In the genomic region with DNA sequence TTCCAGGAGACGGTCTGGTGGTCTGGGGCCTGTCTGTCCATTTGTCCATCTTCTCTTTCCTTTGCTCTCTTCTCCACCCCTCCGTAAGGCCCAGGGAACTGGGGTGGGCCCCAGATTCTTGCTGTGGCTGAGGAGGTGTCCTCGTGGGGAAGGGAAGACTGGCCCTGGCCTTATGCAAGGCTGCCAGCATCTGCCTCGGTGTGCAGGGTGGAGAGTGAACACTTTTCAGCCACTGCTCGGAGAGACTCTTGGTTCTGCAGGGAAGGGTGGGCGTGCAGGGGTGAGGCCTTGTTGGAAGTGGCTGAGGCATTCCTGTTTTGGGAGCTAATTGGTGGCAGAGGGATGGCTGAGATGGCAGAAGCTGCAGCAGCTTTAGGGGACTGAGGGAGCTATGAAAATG, we compare ENCODE assay signal across 23 cellular contexts. TPM values are rescaled to one million over a fixed set of nuclear protein-coding genes. Genes with fewer than 3 reads are reported as not detected.
DNase-seq lines count a peak whose midpoint lies in the region; FAIRE-seq and TF ChIP-seq lines count a peak whose summit lies in the region.
"Had no signal": no experiment of that assay in that cellular context is flagged by ENCODE, and none has a peak within 500 bp of the region (broad histone marks: within the 10 kb centered on the region; RNA-seq: fewer than 3 reads in every experiment).

No MANE protein-coding gene starts in this region.

- H2BK15ac ChIP-seq in mesenchymal stem cell (ENCODE audit: low read depth, poor library complexity, severe bottlenecking), result peak overlapping the region; percentile 50

- no peaks in the 10 kb centered on the region for H3F3A ChIP-seq in smooth muscle cell (ENCODE audit: low read depth)

- H3K4me2 ChIP-seq in astrocyte (ENCODE audit: low read length), result peak overlapping the region; percentile 42
- peak overlapping the region; percentile 7 for H3K4me2 ChIP-seq in mesenchymal stem cell (ENCODE audit: low read length, poor library complexity, severe bottlenecking)
- peak overlapping the region; percentile 37 for H3K4me2 ChIP-seq in smooth muscle cell

- H3K79me1 ChIP-seq in mesenchymal stem cell (replicated peaks; ENCODE audit: low read length, poor library complexity, severe bottlenecking), result no peaks in the 10 kb centered on the region

- H4K8ac ChIP-seq in mesenchymal stem cell (ENCODE audit: low read length), result no peak overlapping the region

- H3K9me3 Mint-ChIP-seq in astrocyte (ENCODE audit: unreplicated experiment), result peaks cover 7% of the 10 kb centered on the region
- no peaks in the 10 kb centered on the region for H3K9me3 Mint-ChIP-seq in activated T-cell treated with anti-CD3 and anti-CD28 coated beads, Interleukin-2, amount 50 U/mL, for 24 hours
- H3K9me3 Mint-ChIP-seq: CD8-positive, alpha-beta memory T cell had no signal

- no peak overlapping the region for H2BK12ac ChIP-seq in mesenchymal stem cell (ENCODE audit: low read length in 2 of 2)

- H3K79me2 ChIP-seq in astrocyte (ENCODE audit: insufficient read depth, low read length) (no peaks in the 10 kb centered on the region), smooth muscle cell (ENCODE audit: low read depth) (no peaks in the 10 kb centered on the region)

- peak overlapping the region; percentile 76 for H3K27ac Mint-ChIP-seq in astrocyte (ENCODE audit: unreplicated experiment)
- H3K27ac Mint-ChIP-seq in activated T-cell treated with anti-CD3 and anti-CD28 coated beads, Interleukin-2, amount 50 U/mL, for 24 hours, result no peak overlapping the region
- H3K27ac Mint-ChIP-seq: CD8-positive, alpha-beta memory T cell had no signal

- no peaks in the 10 kb centered on the region for H3K9me3 ChIP-seq in HEK293 (ENCODE audit: control insufficient read depth, insufficient read depth, low read depth, low read length)
- no peaks in the 10 kb centered on the region for H3K9me3 ChIP-seq in astrocyte (ENCODE audit: insufficient read depth, low read depth, low read length)
- H3K9me3 ChIP-seq in mesenchymal stem cell (ENCODE audit: control insufficient read depth, low read length), result no peaks in the 10 kb centered on the region
- H3K9me3 ChIP-seq in smooth muscle cell (replicated peaks; ENCODE audit: low read depth), result no peaks in the 10 kb centered on the region
- H3K9me3 ChIP-seq: MG63 had no signal

- H3K4me1 ChIP-seq in HEK293 (ENCODE audit: control insufficient read depth, insufficient read depth, low read length) (peaks cover 5% of the 10 kb centered on the region; the same call in 1 of the 2 replicates), astrocyte (ENCODE audit: insufficient read depth, low read length) (peaks cover 15% of the 10 kb centered on the region), mesenchymal stem cell (ENCODE audit: control insufficient read depth, insufficient read depth, low read depth, low read length) (peaks cover 27% of the 10 kb centered on the region), smooth muscle cell (ENCODE audit: low read depth) (peaks cover 5% of the 10 kb centered on the region)

- no peak overlapping the region for H3K23ac ChIP-seq in mesenchymal stem cell (ENCODE audit: low read length in 2 of 2)

- no peak for DNase-seq in astrocyte (ENCODE audit: low read depth)
- no peak for DNase-seq in mesenchymal stem cell
- DNase-seq in smooth muscle cell (lab: John Stamatoyannopoulos, UW; ENCODE audit: unreplicated experiment), result no peak
- no peak for DNase-seq in activated T-cell treated with anti-CD3 and anti-CD28 coated beads, Interleukin-2, amount 50 U/mL, for 24 hours
- no peak for DNase-seq in stimulated activated naive CD4-positive, alpha-beta T cell treated with Interleukin-2 at 50 U/mL for 16 hours (lab: John Stamatoyannopoulos, UW)
- DNase-seq in activated T-cell treated with anti-CD3 and anti-CD28 coated beads, Interleukin-2, amount 50 U/mL, for 48 hours, result no peak
- DNase-seq: C1 segment of cervical spinal cord; Calu3; CD8-positive, alpha-beta memory T cell; DMS153; HCEC 1CT; NCI-H1048; NCI-H1694; NCI-H2081 treated with DMSO at 0.1 percent for 48 hours; NCI-H446; OCI-M1 had no signal

- H3K27me3 ChIP-seq in astrocyte (ENCODE audit: insufficient read depth, low read length), result no peaks in the 10 kb centered on the region
- H3K27me3 ChIP-seq in mesenchymal stem cell (ENCODE audit: control insufficient read depth in 1 of 2, insufficient read depth in 1 of 2, low read length in 2 of 2), result peaks cover 6 to 26% of the 10 kb centered on the region in 2 experiments
- H3K27me3 ChIP-seq in smooth muscle cell (ENCODE audit: low read depth), result no peaks in the 10 kb centered on the region
- H3K27me3 ChIP-seq: MG63 had no signal

- H3K36me3 ChIP-seq in HEK293 (ENCODE audit: control insufficient read depth in 2 of 2, insufficient read depth in 1 of 2, low read length in 2 of 2), result peaks cover 0 to 2% of the 10 kb centered on the region in 2 experiments; a peak in 1 of 3 replicates
- H3K36me3 ChIP-seq in astrocyte (ENCODE audit: insufficient read depth, low read length), result no peaks in the 10 kb centered on the region
- H3K36me3 ChIP-seq in mesenchymal stem cell (ENCODE audit: control insufficient read depth in 1 of 2, insufficient read depth in 2 of 2, low read depth in 1 of 2, low read length in 2 of 2), result peaks cover 0 to 29% of the 10 kb centered on the region in 2 experiments
- no peaks in the 10 kb centered on the region for H3K36me3 ChIP-seq in smooth muscle cell (ENCODE audit: low read depth)
- H3K36me3 ChIP-seq: MG63 had no signal

- H3K9ac ChIP-seq in astrocyte (ENCODE audit: low read length) (no peak overlapping the region), mesenchymal stem cell (ENCODE audit: low read length) (no peak overlapping the region), smooth muscle cell (ENCODE audit: low read depth) (no peak overlapping the region)

- no peak overlapping the region for H3K4ac ChIP-seq in mesenchymal stem cell (ENCODE audit: low read depth in 1 of 2, low read length in 2 of 2)

- peaks cover 9% of the 10 kb centered on the region for H3K36me3 Mint-ChIP-seq in astrocyte (ENCODE audit: low read depth, unreplicated experiment)
- H3K36me3 Mint-ChIP-seq in activated T-cell treated with anti-CD3 and anti-CD28 coated beads, Interleukin-2, amount 50 U/mL, for 24 hours (ENCODE audit: low read depth), result no peaks in the 10 kb centered on the region
- H3K36me3 Mint-ChIP-seq: CD8-positive, alpha-beta memory T cell had no signal

- no peak overlapping the region for H4K91ac ChIP-seq in mesenchymal stem cell (ENCODE audit: low read length)

- peak overlapping the region; percentile 21 for H3K4me3 Mint-ChIP-seq in astrocyte (ENCODE audit: unreplicated experiment)
- H3K4me3 Mint-ChIP-seq in activated T-cell treated with anti-CD3 and anti-CD28 coated beads, Interleukin-2, amount 50 U/mL, for 24 hours, result no peak overlapping the region
- H3K4me3 Mint-ChIP-seq: CD8-positive, alpha-beta memory T cell had no signal

- FAIRE-seq in astrocyte (lab: Jason Lieb, UNC), result no peak
- FAIRE-seq: GM12891 had no signal

- H4K20me1 ChIP-seq in astrocyte (ENCODE audit: insufficient read depth, low read length) (peaks cover 35% of the 10 kb centered on the region), smooth muscle cell (ENCODE audit: low read depth) (no peaks in the 10 kb centered on the region)

- H2BK120ac ChIP-seq in mesenchymal stem cell (ENCODE audit: low read depth, low read length), result no peak overlapping the region

- WGBS in mesenchymal stem cell, result 76% methylated on average over 6 of the region's 6 CpGs
- WGBS in smooth muscle cell (ENCODE audit: low lambda C conversion rate), result 63% methylated on average over 6 of the region's 6 CpGs

- no peak overlapping the region for H3K4me3 ChIP-seq in HEK293 (ENCODE audit: low read depth, low read length)
- no peak overlapping the region for H3K4me3 ChIP-seq in astrocyte (ENCODE audit: insufficient read depth, low read depth, low read length)
- H3K4me3 ChIP-seq in mesenchymal stem cell (ENCODE audit: insufficient read depth in 1 of 2, low read depth in 1 of 2, low read length in 2 of 2), result no peak overlapping the region
- no peak overlapping the region for H3K4me3 ChIP-seq in smooth muscle cell
- H3K4me3 ChIP-seq: MG63 had no signal

- H3K14ac ChIP-seq in mesenchymal stem cell (ENCODE audit: low read length in 2 of 2), result peak overlapping the region in 1 of 2 experiments; percentile 44

- POLR2A ChIA-PET in HEK293 (lab: Yijun Ruan, JAX), result interaction anchor here (1.4 kb wide), 1 partner anchor 9 kb away, joined by 3 read pairs; no protein-coding TSS in a partner anchor

- no peak overlapping the region for H3K27ac ChIP-seq in HEK293 (ENCODE audit: extremely low read depth, low read depth, low read length)
- no peak overlapping the region for H3K27ac ChIP-seq in astrocyte (ENCODE audit: low read depth, low read length)
- H3K27ac ChIP-seq in mesenchymal stem cell (ENCODE audit: low read length, poor library complexity, severe bottlenecking), result peak overlapping the region; percentile 63
- H3K27ac ChIP-seq in smooth muscle cell (ENCODE audit: low read depth), result no peak overlapping the region

- H2AFZ ChIP-seq in astrocyte (ENCODE audit: low read depth, low read length) (no peak overlapping the region), mesenchymal stem cell (ENCODE audit: low read depth, low read length) (no peak overlapping the region), smooth muscle cell (ENCODE audit: low read depth) (no peak overlapping the region)

- H3K4me1 Mint-ChIP-seq in astrocyte (ENCODE audit: low read depth, unreplicated experiment), result peaks cover 11% of the 10 kb centered on the region
- H3K4me1 Mint-ChIP-seq in activated T-cell treated with anti-CD3 and anti-CD28 coated beads, Interleukin-2, amount 50 U/mL, for 24 hours (ENCODE audit: low read depth), result no peaks in the 10 kb centered on the region
- H3K4me1 Mint-ChIP-seq: CD8-positive, alpha-beta memory T cell had no signal

- TF ChIP-seq CTCF in HEK293 (tag by site-specific recombination; IDR thresholded peaks at IDR 0.05) (no peak), astrocyte (IDR thresholded peaks at IDR 0.05; ENCODE audit: insufficient read depth, low read depth, low read length) (no peak), smooth muscle cell (IDR thresholded peaks at IDR 0.05; ENCODE audit: borderline replicate concordance, insufficient read depth, poor library complexity, severe bottlenecking) (no peak)

- H2BK5ac ChIP-seq in mesenchymal stem cell (ENCODE audit: low read depth, low read length, poor library complexity, severe bottlenecking), result peak overlapping the region; percentile 51

- peak overlapping the region in 1 of 2 experiments; percentile 26 for H3K18ac ChIP-seq in mesenchymal stem cell (ENCODE audit: low read depth in 1 of 2, low read length in 2 of 2)

- H3K27me3 Mint-ChIP-seq in astrocyte (ENCODE audit: low read depth, unreplicated experiment), result peaks cover 36% of the 10 kb centered on the region
- H3K27me3 Mint-ChIP-seq in activated T-cell treated with anti-CD3 and anti-CD28 coated beads, Interleukin-2, amount 50 U/mL, for 24 hours, result peaks cover 9% of the 10 kb centered on the region

- H2AK5ac ChIP-seq in mesenchymal stem cell (ENCODE audit: low read length, severe bottlenecking), result peak overlapping the region; percentile 65

- CTCF ChIA-PET in HEK293 (lab: Yijun Ruan, JAX), result interaction anchor here (0.7 to 8.6 kb wide), 6 partner anchors 10 to 47 kb away, joined by 4 to 85 read pairs (median 4); no protein-coding TSS in a partner anchor

RNA-seq across cellular contexts. Expression of a gene that starts 23.0 kb away (rescaled TPM):
- total RNA-seq in astrocyte (0.48 TPM in 1 of 2 replicates, not detected in the other), smooth muscle cell (not detected in 2 replicates)
- polyA plus RNA-seq in mesenchymal stem cell (2013, experiment 1 of 2), result not detected
- not detected for polyA plus RNA-seq in mesenchymal stem cell (2013, experiment 2 of 2)
- not detected in 2 replicates for polyA plus RNA-seq in smooth muscle cell
- total RNA-seq: Calu3, G401, LHCN-M2, Right ventricle myocardium superior, SK-MEL-5 had no signal
- polyA plus RNA-seq: CD8-positive, alpha-beta memory T cell had no signal

RNA-seq across cellular contexts. Expression of a gene that starts 53.2 kb away (rescaled TPM):
- 23.6 TPM in 2 replicates for total RNA-seq in astrocyte
- polyA plus RNA-seq in mesenchymal stem cell (2013, experiment 1 of 2), result 10.7 TPM
- 10.3 TPM for polyA plus RNA-seq in mesenchymal stem cell (2013, experiment 2 of 2)
- 4.1 and 8.4 TPM in 2 replicates for total RNA-seq in smooth muscle cell
- polyA plus RNA-seq in smooth muscle cell, result 13.2 and 15.8 TPM in 2 replicates
